Comparison of ENCODE assay signal across 29 cellular contexts in the genomic region with DNA sequence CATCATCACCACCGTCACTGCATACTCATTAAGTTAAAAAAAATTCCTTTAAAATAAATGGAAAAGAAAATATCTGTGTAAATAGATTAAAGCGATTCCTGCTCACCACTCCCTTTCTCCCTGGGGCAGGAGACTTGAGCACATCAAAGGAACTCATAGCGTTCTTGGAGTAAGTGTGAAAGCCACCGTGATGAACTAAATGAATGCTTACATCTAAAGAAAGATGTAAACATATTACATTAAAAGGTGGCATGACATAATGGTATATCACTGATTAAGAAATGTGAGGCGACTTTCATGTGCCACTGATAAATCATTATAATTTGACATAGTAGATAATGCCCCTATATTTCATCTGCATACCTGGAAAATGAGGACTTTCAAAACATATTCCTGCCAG.
"Had no signal": no experiment of that assay in that cellular context is flagged by ENCODE, and none has a peak within 500 bp of the region (broad histone marks: within the 10 kb centered on the region; RNA-seq: fewer than 3 reads in every experiment).

No MANE protein-coding gene starts in this region.

- H3K27ac ChIP-seq: adrenal gland, body of pancreas, cardiac muscle cell, VCaP had no signal

- H3K27me3 ChIP-seq: adrenal gland, body of pancreas, cardiac muscle cell had no signal

- H3K9me3 ChIP-seq: adrenal gland, body of pancreas had no signal

- H3K36me3 ChIP-seq: adrenal gland, cardiac muscle cell had no signal

- H3K4me1 ChIP-seq: adrenal gland, body of pancreas had no signal

- H3K4me3 ChIP-seq: adrenal gland, body of pancreas, cardiac muscle cell had no signal

- DNase-seq: activated B cell treated with CpG ODN at 0.5 μM for 24 hours; activated CD4-positive, alpha-beta memory T cell treated with anti-CD3 and anti-CD28 coated beads for 36 hours; activated CD4-positive, alpha-beta T cell treated with anti-CD3 and anti-CD28 coated beads for 4 hours; activated CD4-positive, alpha-beta T cell treated with anti-CD3 and anti-CD28 coated beads, Interleukin-2, amount 10 ng/mL, durations not matched to agents 24 days and 14 days; activated CD4-positive, alpha-beta T cell treated with anti-CD3 and anti-CD28 coated beads, Interleukin-2, amount 50 U/mL, for 1 hour; activated CD4-positive, alpha-beta T cell treated with anti-CD3 and anti-CD28 coated beads, Interleukin-2, amount 50 U/mL, for 4 hours; activated CD4-positive, CD25-positive, alpha-beta regulatory T cell treated with anti-CD3 and anti-CD28 coated beads, Interleukin-2, amount 50 U/mL, for 72 hours; activated CD8-positive, alpha-beta memory T cell treated with anti-CD3 and anti-CD28 coated beads, Interleukin-2, amount 50 U/mL, for 4 hours; activated CD8-positive, alpha-beta T cell treated with anti-CD3 and anti-CD28 coated beads for 36 hours; activated effector memory CD4-positive, alpha-beta T cell treated with anti-CD3 and anti-CD28 coated beads, Interleukin-2, amount 50 U/mL, for 16 hours; activated gamma-delta T cell treated with Interleukin-2 at 50 U/mL for 16 hours; activated naive CD4-positive, alpha-beta T cell; activated naive CD4-positive, alpha-beta T cell treated with anti-CD3 and anti-CD28 coated beads for 36 hours; activated naive CD4-positive, alpha-beta T cell treated with anti-CD3 and anti-CD28 coated beads, Interleukin-2, amount 50 U/mL, for 16 hours; activated naive CD8-positive, alpha-beta T cell treated with anti-CD3 and anti-CD28 coated beads for 36 hours; activated T-cell treated with anti-CD3 and anti-CD28 coated beads for 4 hours; activated T-cell treated with anti-CD3 and anti-CD28 coated beads, Interleukin-2, amount 50 U/mL, for 1 hour; activated T-cell treated with anti-CD3 and anti-CD28 coated beads, Interleukin-2, amount 50 U/mL, for 4 hours; activated T-cell treated with anti-CD3 and anti-CD28 coated beads, Interleukin-2, amount 50 U/mL, for 72 hours; adrenal gland; amniotic stem cell; aorta; body of pancreas; SW 1271; T-helper 1 cell; T-helper 2 cell; T-helper 9 cell had no signal
